In the genomic region with DNA sequence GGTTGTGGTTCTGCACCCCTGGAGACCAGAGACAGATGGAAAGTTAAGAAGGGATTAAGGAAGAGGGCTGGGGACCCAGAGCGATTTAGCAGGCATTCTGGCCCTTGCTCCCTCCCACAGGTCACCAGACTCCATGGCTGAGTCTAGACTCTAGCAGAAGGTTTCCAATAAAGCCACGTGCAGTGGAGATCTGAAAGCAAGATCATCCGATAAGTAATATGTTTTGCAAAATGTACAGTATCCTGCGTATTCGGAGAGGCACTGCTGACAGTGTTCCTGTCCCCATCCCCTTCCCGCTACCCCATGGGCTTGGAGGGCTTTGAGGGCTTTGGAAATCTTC, we compare ENCODE assay signal across 8 cellular contexts. TPM values are rescaled to one million over a fixed set of nuclear protein-coding genes. Genes with fewer than 3 reads are reported as not detected.
A peak's percentile ranks its signal among the peaks of the same experiment; 100 is the strongest.
DNase-seq lines count a peak whose midpoint lies in the region; ATAC-seq and TF ChIP-seq lines count a peak whose summit lies in the region.

No MANE protein-coding gene starts in this region.

- no peak for DNase-seq in activated naive CD4-positive, alpha-beta T cell treated with anti-CD3 and anti-CD28 coated beads for 36 hours
- DNase-seq in activated naive CD4-positive, alpha-beta T cell (lab: John Stamatoyannopoulos, UW), result no peak
- no peak for DNase-seq in activated naive CD8-positive, alpha-beta T cell treated with anti-CD3 and anti-CD28 coated beads, Interleukin-2, amount 10 ng/mL, durations not matched to agents 7 days and 5 days
- DNase-seq in left lobe of liver (ENCODE audit: low spot score), result no peak
- DNase-seq in tibial nerve (ENCODE audit: low spot score in 2 of 2), result no peak
- DNase-seq in NCI-H2107 treated with DMSO at 0.1 percent for 48 hours (lab: John Stamatoyannopoulos, UW; ENCODE audit: unreplicated experiment), result no peak
- no peak for DNase-seq in NCI-H1930 (lab: John Stamatoyannopoulos, UW)

- peak overlapping the region; percentile 90 for H3K4me3 Mint-ChIP-seq in activated naive CD4-positive, alpha-beta T cell treated with anti-CD3 and anti-CD28 coated beads for 36 hours
- peak overlapping the region; percentile 97 for H3K4me3 Mint-ChIP-seq in activated naive CD8-positive, alpha-beta T cell treated with anti-CD3 and anti-CD28 coated beads, Interleukin-2, amount 10 ng/mL, durations not matched to agents 7 days and 5 days

- no peak for TF ChIP-seq POLR2A in tibial nerve (IDR thresholded peaks at IDR 0.05)

- no peak for TF ChIP-seq CTCF in tibial nerve (IDR thresholded peaks at IDR 0.05)

- H3K27ac ChIP-seq in tibial nerve, result peak overlapping the region in 3 of 4 donors; percentile 47 to 77 (median 74)

- CTCF ChIA-PET in activated naive CD4-positive, alpha-beta T cell treated with anti-CD3 and anti-CD28 coated beads for 36 hours (lab: Charles Lee), result interaction anchor here (0.6 to 1.1 kb wide), 4 partner anchors 9 to 50 kb away, joined by 3 to 4 read pairs (median 3); no protein-coding TSS in a partner anchor

- no peak overlapping the region for H3K27ac Mint-ChIP-seq in activated naive CD4-positive, alpha-beta T cell treated with anti-CD3 and anti-CD28 coated beads for 36 hours
- H3K27ac Mint-ChIP-seq in activated naive CD8-positive, alpha-beta T cell treated with anti-CD3 and anti-CD28 coated beads, Interleukin-2, amount 10 ng/mL, durations not matched to agents 7 days and 5 days, result peak overlapping the region; percentile 52

- peaks cover 7% of the 10 kb centered on the region for H3K36me3 Mint-ChIP-seq in activated naive CD4-positive, alpha-beta T cell treated with anti-CD3 and anti-CD28 coated beads for 36 hours (ENCODE audit: low read depth)
- H3K36me3 Mint-ChIP-seq in activated naive CD8-positive, alpha-beta T cell treated with anti-CD3 and anti-CD28 coated beads, Interleukin-2, amount 10 ng/mL, durations not matched to agents 7 days and 5 days, result peaks cover 17% of the 10 kb centered on the region

- no peaks in the 10 kb centered on the region for H3K27me3 ChIP-seq in tibial nerve

- ATAC-seq in activated naive CD8-positive, alpha-beta T cell treated with anti-CD3 and anti-CD28 coated beads, Interleukin-2, amount 10 ng/mL, durations not matched to agents 7 days and 5 days (ENCODE audit: low read depth), result peak; percentile 13
- peak; percentile 34 for ATAC-seq in left lobe of liver
- ATAC-seq in GM19395 (IDR thresholded peaks at IDR 0.05; ENCODE audit: unreplicated experiment), result no peak

- H3K4me1 Mint-ChIP-seq in activated naive CD4-positive, alpha-beta T cell treated with anti-CD3 and anti-CD28 coated beads for 36 hours (ENCODE audit: low read depth), result peaks cover 51% of the 10 kb centered on the region
- H3K4me1 Mint-ChIP-seq in activated naive CD8-positive, alpha-beta T cell treated with anti-CD3 and anti-CD28 coated beads, Interleukin-2, amount 10 ng/mL, durations not matched to agents 7 days and 5 days, result peaks cover 37% of the 10 kb centered on the region

- H3K4me3 ChIP-seq in tibial nerve, result peak overlapping the region; percentile 34 to 80 (median 60)

- intact Hi-C loops in activated naive CD4-positive, alpha-beta T cell treated with anti-CD3 and anti-CD28 coated beads for 36 hours (cut with micrococcal nuclease), result loop anchor here (10.0 kb wide), 1 partner anchor 783 kb away; a partner anchor contains a TSS

- no peaks in the 10 kb centered on the region for H3K27me3 Mint-ChIP-seq in activated naive CD4-positive, alpha-beta T cell treated with anti-CD3 and anti-CD28 coated beads for 36 hours (ENCODE audit: low read depth)
- no peaks in the 10 kb centered on the region for H3K27me3 Mint-ChIP-seq in activated naive CD8-positive, alpha-beta T cell treated with anti-CD3 and anti-CD28 coated beads, Interleukin-2, amount 10 ng/mL, durations not matched to agents 7 days and 5 days

- WGBS in tibial nerve, 2 donors, result 26 to 38% methylated on average over 6 of the region's 6 CpGs

- TF ChIP-seq EP300 in tibial nerve (IDR thresholded peaks at IDR 0.05), result no peak

- H3K9me3 ChIP-seq in tibial nerve, result no peaks in the 10 kb centered on the region

- no peaks in the 10 kb centered on the region for H3K9me3 Mint-ChIP-seq in activated naive CD4-positive, alpha-beta T cell treated with anti-CD3 and anti-CD28 coated beads for 36 hours
- no peaks in the 10 kb centered on the region for H3K9me3 Mint-ChIP-seq in activated naive CD8-positive, alpha-beta T cell treated with anti-CD3 and anti-CD28 coated beads, Interleukin-2, amount 10 ng/mL, durations not matched to agents 7 days and 5 days

- no peaks in the 10 kb centered on the region for H3K36me3 ChIP-seq in tibial nerve

- POLR2A ChIA-PET in activated naive CD8-positive, alpha-beta T cell treated with anti-CD3 and anti-CD28 coated beads, Interleukin-2, amount 10 ng/mL, durations not matched to agents 7 days and 5 days (lab: Charles Lee), result interaction anchor here (0.9 to 2.4 kb wide), 6 partner anchors 9 to 19 kb away, joined by 3 to 26 read pairs (median 8); no protein-coding TSS in a partner anchor

- peaks cover 0 to 14% (median 9%) of the 10 kb centered on the region in 4 donors for H3K4me1 ChIP-seq in tibial nerve

RNA-seq across cellular contexts. Expression of a gene that starts 0.5 kb away (rescaled TPM):
- total RNA-seq in activated naive CD4-positive, alpha-beta T cell treated with anti-CD3 and anti-CD28 coated beads for 36 hours, result 1 to 10 TPM; 8.6 to 8.8 TPM
- total RNA-seq in activated naive CD8-positive, alpha-beta T cell treated with anti-CD3 and anti-CD28 coated beads, Interleukin-2, amount 10 ng/mL, durations not matched to agents 7 days and 5 days, result 10 to 100 TPM; 23.9 to 25.5 TPM
- total RNA-seq in left lobe of liver, result 0.40 TPM
- total RNA-seq in tibial nerve, result 1 to 10 TPM; 2.3 to 5.2 (median 4.6) TPM
